20 cellular contexts compared by ENCODE assay signal in the genomic region with DNA sequence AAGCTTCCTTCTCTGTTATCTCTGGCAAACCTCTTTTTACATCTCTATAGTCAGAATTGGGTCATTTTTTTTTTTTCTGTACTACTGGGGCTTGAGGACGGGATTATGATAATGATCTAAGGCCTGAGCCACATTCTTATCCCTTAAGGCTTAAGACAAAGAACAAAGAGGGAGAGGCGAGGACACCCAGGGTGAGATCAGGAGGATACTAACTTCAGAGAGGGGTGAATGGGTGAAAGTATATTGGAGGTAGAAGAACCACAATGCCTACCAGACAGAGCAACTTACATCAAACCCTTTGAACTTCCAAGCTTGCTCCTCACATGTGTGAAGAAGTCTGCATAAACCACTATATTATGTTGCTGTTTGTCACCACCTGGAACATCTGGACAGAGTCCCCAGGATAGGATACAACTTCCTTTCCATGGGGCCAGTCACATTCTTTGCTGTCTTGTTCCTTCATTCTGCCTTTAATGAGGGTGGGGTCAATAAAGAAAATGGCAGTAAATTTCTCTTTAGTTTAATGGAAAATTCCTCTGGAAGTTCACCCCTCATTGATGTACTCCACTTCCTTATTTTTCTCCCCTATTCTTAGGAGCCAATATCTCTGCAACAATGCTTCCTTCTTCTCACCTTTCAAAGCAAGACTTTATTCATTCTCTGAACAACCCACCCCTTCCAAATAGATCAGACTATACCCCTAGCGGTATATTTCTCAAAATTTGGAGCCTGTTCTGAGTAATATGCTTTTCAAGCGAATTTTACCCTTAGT. TPM values are rescaled to one million over a fixed set of nuclear protein-coding genes. Genes with fewer than 3 reads are reported as not detected.
DNase-seq lines count a peak whose midpoint lies in the region; ATAC-seq, FAIRE-seq and TF ChIP-seq lines count a peak whose summit lies in the region.
"Had no signal": no experiment of that assay in that cellular context is flagged by ENCODE, and none has a peak within 500 bp of the region (broad histone marks: within the 10 kb centered on the region; RNA-seq: fewer than 3 reads in every experiment).

No MANE protein-coding gene starts in this region.

- no peaks in the 10 kb centered on the region for H3K9me3 Mint-ChIP-seq in endodermal cell
- H3K9me3 Mint-ChIP-seq: CD4-positive, alpha-beta memory T cell had no signal

- H3K79me2 ChIP-seq in osteoblast (ENCODE audit: insufficient read depth, low read length) = no peaks in the 10 kb centered on the region

- H3K4me3 ChIP-seq in endodermal cell (ENCODE audit: low read length) = peak overlapping the region; percentile 41
- H3K4me3 ChIP-seq in osteoblast (ENCODE audit: insufficient read depth, low read length) = no peak overlapping the region
- H3K4me3 ChIP-seq: GM12878, GM23248, SJSA1 had no signal

- H4K20me1 ChIP-seq in osteoblast (ENCODE audit: insufficient read depth, low read length) = no peaks in the 10 kb centered on the region

- ATAC-seq in left lobe of liver = no peak
- ATAC-seq: GM12878 had no signal

- H3K27ac Mint-ChIP-seq in endodermal cell = no peak overlapping the region
- H3K27ac Mint-ChIP-seq: CD4-positive, alpha-beta memory T cell had no signal

- H3K9ac ChIP-seq in endodermal cell (ENCODE audit: extremely low read depth, low read length, poor library complexity, severe bottlenecking) = no peak overlapping the region
- H3K9ac ChIP-seq: GM23248, KMS-11 had no signal

- H3K27me3 ChIP-seq in endodermal cell (ENCODE audit: control insufficient read depth, insufficient read depth, low read length, poor library complexity, severe bottlenecking) = no peaks in the 10 kb centered on the region
- H3K27me3 ChIP-seq in osteoblast (ENCODE audit: insufficient read depth, low read length) = peaks cover 2% of the 10 kb centered on the region
- H3K27me3 ChIP-seq: BE2C, SJSA1 had no signal

- H3K4me3 Mint-ChIP-seq in endodermal cell = peak overlapping the region; percentile 10
- H3K4me3 Mint-ChIP-seq: CD4-positive, alpha-beta memory T cell had no signal

- TF ChIP-seq CTCF in D721Med (IDR thresholded peaks at IDR 0.05; ENCODE audit: insufficient read depth, missing control alignments) (no peak), endodermal cell (conservative IDR thresholded peaks at IDR 0.05) (no peak), osteoblast (IDR thresholded peaks at IDR 0.05; ENCODE audit: extremely low read depth, low read depth, low read length) (no peak)

- no peaks in the 10 kb centered on the region for H3K36me3 Mint-ChIP-seq in endodermal cell (ENCODE audit: low read depth)
- H3K36me3 Mint-ChIP-seq: CD4-positive, alpha-beta memory T cell had no signal

- no peaks in the 10 kb centered on the region for H3K36me3 ChIP-seq in endodermal cell (ENCODE audit: control insufficient read depth, insufficient read depth, low read length)
- H3K36me3 ChIP-seq in osteoblast (ENCODE audit: insufficient read depth, low read length) = no peaks in the 10 kb centered on the region
- H3K36me3 ChIP-seq: BE2C, SJSA1 had no signal

- H3K4me1 ChIP-seq in endodermal cell (ENCODE audit: control insufficient read depth, insufficient read depth, low read length) = peaks cover 8% of the 10 kb centered on the region
- H3K4me1 ChIP-seq in osteoblast (ENCODE audit: insufficient read depth, low read length) = peaks cover 4% of the 10 kb centered on the region
- H3K4me1 ChIP-seq: BE2C had no signal

- peak; percentile 24 for DNase-seq in D721Med (ENCODE audit: insufficient read length, low spot score)
- peak; percentile 75 for DNase-seq in NCI-H82 (lab: John Stamatoyannopoulos, UW)
- peak; percentile 69 for DNase-seq in endodermal cell
- no peak for DNase-seq in osteoblast (ENCODE audit: insufficient read length, low spot score, missing footprints)
- DNase-seq in RKO (ENCODE audit: low spot score) = no peak
- DNase-seq in NCI-H748 treated with DMSO at 0.1 percent for 48 hours (lab: John Stamatoyannopoulos, UW) = no peak
- DNase-seq in left lobe of liver (ENCODE audit: low spot score) = no peak
- DNase-seq: BE2C; CD4-positive, alpha-beta memory T cell; DMS79 treated with DMSO at 0.1 percent for 48 hours; GM23248; NCI-H1092 treated with DMSO at 0.1 percent for 48 hours; NCI-H226; NCI-H524 treated with DMSO at 0.1 percent for 48 hours; SW 1271 had no signal

- H3K9me3 ChIP-seq in endodermal cell (ENCODE audit: control insufficient read depth, low read length) = no peaks in the 10 kb centered on the region
- H3K9me3 ChIP-seq in osteoblast (ENCODE audit: low read depth, low read length) = no peaks in the 10 kb centered on the region
- H3K9me3 ChIP-seq: BE2C, SJSA1 had no signal

- H2AFZ ChIP-seq in osteoblast (ENCODE audit: low read length) = peak overlapping the region; percentile 12
- H2AFZ ChIP-seq: GM23248 had no signal

- WGBS in endodermal cell (ENCODE audit: insufficient coverage in 1 of 2, insufficient read length in 1 of 2), 2 experiments = 61% methylated on average over 3 of the region's 4 CpGs; no CpG with 5 or more reads in 1 of the 2 experiments

- no peak overlapping the region for H3K4me2 ChIP-seq in osteoblast (ENCODE audit: insufficient read depth, low read length)
- H3K4me2 ChIP-seq: KMS-11 had no signal

- H3K27ac ChIP-seq in endodermal cell (ENCODE audit: low read depth, low read length) (no peak overlapping the region), osteoblast (ENCODE audit: low read depth, low read length) (no peak overlapping the region)
- H3K27ac ChIP-seq: GM23248, KMS-11, SJSA1 had no signal

- peaks cover 16% of the 10 kb centered on the region for H3K27me3 Mint-ChIP-seq in endodermal cell (ENCODE audit: insufficient read depth)

- peak; percentile 77 for FAIRE-seq in D721Med (lab: Jason Lieb, UNC)
- FAIRE-seq: G401.6, GM12878, GM18507 had no signal

- H3K4me1 Mint-ChIP-seq in endodermal cell = peaks cover 28% of the 10 kb centered on the region

RNA-seq across cellular contexts. Expression of a gene that starts 9.1 kb away (rescaled TPM):
- total RNA-seq in endodermal cell (100 to 1,000 TPM; 120 to 134 TPM), osteoblast (251 and 283 TPM in 2 replicates), left lobe of liver (70.5 TPM)
- 107 TPM for polyA plus RNA-seq in endodermal cell (2013, experiment 1 of 2)
- 92.4 TPM for polyA plus RNA-seq in endodermal cell (2013, experiment 2 of 2)

Comparison
In these comparisons a context has a peak if more than half of its experiments do, and no peak if none do; other contexts are left out.
1. DNase-seq: peak in D721Med (single experiment), NCI-H82 (single experiment) and endodermal cell (single experiment); none in osteoblast (single experiment), RKO (single experiment), NCI-H748 treated with DMSO at 0.1 percent for 48 hours (single experiment) and left lobe of liver (single experiment).